In genomic region chr13:29923554-29924481, GRCh38 we compare ENCODE assay signal across 1 cellular context.
TF ChIP-seq lines count a peak whose summit lies in the region.

No MANE protein-coding gene starts in this region.

TF ChIP-seq in H1, 55 proteins besides CTCF, POLR2A, EP300 and RAD21 (continued from another document):
- TF ChIP-seq E2F6 (IDR thresholded peaks at IDR 0.05): peak; percentile 88
- TF ChIP-seq SUZ12 (IDR thresholded peaks at IDR 0.05; ENCODE audit: low read length): no peak
- no peak for TF ChIP-seq SAP30 (IDR thresholded peaks at IDR 0.05; ENCODE audit: insufficient read depth, insufficient replicate concordance, low read length)
- TF ChIP-seq JUND (IDR thresholded peaks at IDR 0.05; ENCODE audit: low read length): 0 out of 2 replicates have a peak, but pooled peaks have one; percentile 6
- no peak for TF ChIP-seq CHD7 (IDR thresholded peaks at IDR 0.05; ENCODE audit: insufficient replicate concordance, low read length)
- TF ChIP-seq RBBP5 (IDR thresholded peaks at IDR 0.05; ENCODE audit: borderline replicate concordance, low read depth, low read length): no peak
- TF ChIP-seq EGR1 (IDR thresholded peaks at IDR 0.05; ENCODE audit: borderline replicate concordance, low read depth, low read length): 0 out of 2 replicates have a peak, but pooled peaks have one; percentile 15
- TF ChIP-seq RFX5 (IDR thresholded peaks at IDR 0.05; ENCODE audit: borderline replicate concordance, low read depth, low read length): no peak
- TF ChIP-seq BRCA1 (IDR thresholded peaks at IDR 0.05; ENCODE audit: low read depth, low read length): no peak
- no peak for TF ChIP-seq GABPA (IDR thresholded peaks at IDR 0.05; ENCODE audit: borderline replicate concordance, insufficient read depth, low read length)
- TF ChIP-seq CBX5 (IDR thresholded peaks at IDR 0.05; ENCODE audit: low read depth, low read length): no peak
- peak; percentile 79; the same call in 1 of the 2 replicates for TF ChIP-seq YY1 (IDR thresholded peaks at IDR 0.05; ENCODE audit: low read depth, low read length)
- TF ChIP-seq POLR2AphosphoS5 (IDR thresholded peaks at IDR 0.05; ENCODE audit: low read depth, low read length): no peak; the same call in 1 of the 2 replicates
- no peak for TF ChIP-seq NRF1 (IDR thresholded peaks at IDR 0.05; ENCODE audit: low read depth, low read length)
- no peak for TF ChIP-seq ASH2L (IDR thresholded peaks at IDR 0.05; ENCODE audit: low read length)
- TF ChIP-seq SP1 (IDR thresholded peaks at IDR 0.05; ENCODE audit: low read depth, low read length): no peak
- TF ChIP-seq USF2 (IDR thresholded peaks at IDR 0.05; ENCODE audit: low read length): 0 out of 2 replicates have a peak, but pooled peaks have one; percentile 2
- no peak for TF ChIP-seq CHD1 (IDR thresholded peaks at IDR 0.05; ENCODE audit: low read depth, low read length)
- no peak for TF ChIP-seq ATF2 (IDR thresholded peaks at IDR 0.05; ENCODE audit: low read length)
- TF ChIP-seq SRF (IDR thresholded peaks at IDR 0.05; ENCODE audit: low read depth, low read length): no peak
- TF ChIP-seq KDM1A (IDR thresholded peaks at IDR 0.05; ENCODE audit: borderline replicate concordance, low read length): peak; percentile 17; the same call in 1 of the 2 replicates
- peak; percentile 91 for TF ChIP-seq BACH1 (IDR thresholded peaks at IDR 0.05; ENCODE audit: low read length)
- TF ChIP-seq ZNF274 (IDR thresholded peaks at IDR 0.05; ENCODE audit: borderline replicate concordance, extremely low read depth, low read length): no peak
- 0 out of 2 replicates have a peak, but pooled peaks have one; percentile 28 for TF ChIP-seq TAF1 (IDR thresholded peaks at IDR 0.05; ENCODE audit: low read depth, low read length)
- TF ChIP-seq SP4 (IDR thresholded peaks at IDR 0.05; ENCODE audit: low read length): no peak
- no peak for TF ChIP-seq RXRA (IDR thresholded peaks at IDR 0.05; ENCODE audit: insufficient read depth, low read depth, low read length)
- peak; percentile 97 for TF ChIP-seq MAX (IDR thresholded peaks at IDR 0.05)
